Comparison of ENCODE assay signal across 8 cellular contexts in genomic region chr11:119149371-119150275, GRCh38. TPM values are rescaled to one million over a fixed set of nuclear protein-coding genes. Genes with fewer than 3 reads are reported as not detected.
A peak's percentile ranks its signal among the peaks of the same experiment; 100 is the strongest.
DNase-seq lines count a peak whose midpoint lies in the region; ATAC-seq and TF ChIP-seq lines count a peak whose summit lies in the region.

No MANE protein-coding gene starts in this region.

- peak overlapping the region; percentile 51 for H3K4me3 ChIP-seq in AG09309 (ENCODE audit: control insufficient read depth, low read depth, low read length)
- no peak overlapping the region for H3K4me3 ChIP-seq in mucosa of descending colon

- H3K36me3 ChIP-seq in mucosa of descending colon (ENCODE audit: low read depth), result no peaks in the 10 kb centered on the region

- H3K9me3 ChIP-seq in mucosa of descending colon, result no peaks in the 10 kb centered on the region

- no peak for DNase-seq in AG09309 (ENCODE audit: low read depth)
- DNase-seq in central memory CD8-positive, alpha-beta T cell (ENCODE audit: low spot score in 2 of 2), result no peak
- DNase-seq in mucosa of descending colon, result no peak
- DNase-seq in activated effector memory CD4-positive, alpha-beta T cell treated with anti-CD3 and anti-CD28 coated beads, Interleukin-2, amount 50 U/mL, for 16 hours, result no peak
- no peak for DNase-seq in activated CD8-positive, alpha-beta memory T cell treated with anti-CD3 and anti-CD28 coated beads for 24 hours
- no peak for DNase-seq in NCI-H774 (lab: John Stamatoyannopoulos, UW)
- DNase-seq in GF-D8 (lab: John Stamatoyannopoulos, UW), result no peak

- peaks cover 42% of the 10 kb centered on the region for H3K27me3 Mint-ChIP-seq in IgD-negative memory B cell
- H3K27me3 Mint-ChIP-seq in central memory CD8-positive, alpha-beta T cell, result peaks cover 59% of the 10 kb centered on the region

- no peaks in the 10 kb centered on the region for H3K36me3 Mint-ChIP-seq in IgD-negative memory B cell
- H3K36me3 Mint-ChIP-seq in central memory CD8-positive, alpha-beta T cell (ENCODE audit: insufficient read depth), result no peaks in the 10 kb centered on the region

- no peak for ATAC-seq in central memory CD8-positive, alpha-beta T cell (replicated peaks; ENCODE audit: extremely low read depth, poor library complexity, severe bottlenecking)
- peak; percentile 25 for ATAC-seq in mucosa of descending colon

- peaks cover 0 to under 1% (median 0%) of the 10 kb centered on the region in 3 donors for H3K9me3 Mint-ChIP-seq in IgD-negative memory B cell
- no peaks in the 10 kb centered on the region for H3K9me3 Mint-ChIP-seq in central memory CD8-positive, alpha-beta T cell

- peak overlapping the region in 3 of 4 donors; percentile 38 to 86 (median 65) for H3K4me3 Mint-ChIP-seq in IgD-negative memory B cell
- H3K4me3 Mint-ChIP-seq in central memory CD8-positive, alpha-beta T cell, result peak overlapping the region; percentile 21

- H3K4me1 ChIP-seq in mucosa of descending colon (ENCODE audit: low read depth), result peaks cover 12% of the 10 kb centered on the region

- H3K4me1 Mint-ChIP-seq in IgD-negative memory B cell, result peaks cover 0 to 12% (median 5%) of the 10 kb centered on the region in 3 donors
- H3K4me1 Mint-ChIP-seq in central memory CD8-positive, alpha-beta T cell, result peaks cover 11% of the 10 kb centered on the region

- no peak overlapping the region for H3K27ac Mint-ChIP-seq in IgD-negative memory B cell
- no peak overlapping the region for H3K27ac Mint-ChIP-seq in central memory CD8-positive, alpha-beta T cell (ENCODE audit: low read depth)

- intact Hi-C loops in mucosa of descending colon (cut with DNase I, micrococcal nuclease), result no loop called here

- TF ChIP-seq CTCF in AG09309 (IDR thresholded peaks at IDR 0.05; ENCODE audit: control insufficient read depth, insufficient read depth, low read depth, low read length, missing control alignments) (no peak), mucosa of descending colon (IDR thresholded peaks at IDR 0.05) (no peak)

RNA-seq across cellular contexts. Expression of gene ABCG4, which starts 0.8 kb away (rescaled TPM):
- not detected for polyA plus RNA-seq in IgD-negative memory B cell
- under 1 TPM in 2 of 3 donors, not detected in 1; 0.07 to 0.85 TPM for total RNA-seq in mucosa of descending colon

RNA-seq across cellular contexts. Expression of gene NLRX1, which starts 18.9 kb away (rescaled TPM):
- 5.6 TPM for polyA plus RNA-seq in IgD-negative memory B cell
- 10 to 100 TPM; 14.1 to 19.3 (median 16.3) TPM for total RNA-seq in mucosa of descending colon

RNA-seq across cellular contexts. Expression of gene HINFP, which starts 28.2 kb away (rescaled TPM):
- 12.9 TPM for polyA plus RNA-seq in IgD-negative memory B cell
- total RNA-seq in mucosa of descending colon, result 10 to 100 TPM; 37.2 to 58.1 (median 42.2) TPM

RNA-seq across cellular contexts. Expression of gene NHERF4, which starts 35.7 kb away (rescaled TPM):
- polyA plus RNA-seq in IgD-negative memory B cell, result not detected
- total RNA-seq in mucosa of descending colon, result 100 to 1,000 TPM in 1 of 3 donors, 10 to 100 TPM in 2; 52.9 to 151 (median 75.8) TPM

RNA-seq across cellular contexts. Expression of gene C2CD2L, which starts 42.5 kb away (rescaled TPM):
- polyA plus RNA-seq in IgD-negative memory B cell, result 5.6 TPM
- 10 to 100 TPM; 25.8 to 47.1 (median 36.1) TPM for total RNA-seq in mucosa of descending colon
